In genomic region chr16:4882633-4883285, GRCh38 we compare ENCODE assay signal across 10 cellular contexts. TPM values are rescaled to one million over a fixed set of nuclear protein-coding genes. Genes with fewer than 3 reads are reported as not detected.
DNase-seq lines count a peak whose midpoint lies in the region; ATAC-seq and TF ChIP-seq lines count a peak whose summit lies in the region.
"Had no signal": no experiment of that assay in that cellular context is flagged by ENCODE, and none has a peak within 500 bp of the region (broad histone marks: within the 10 kb centered on the region; RNA-seq: fewer than 3 reads in every experiment).

No MANE protein-coding gene starts in this region.

- H3K9me3 ChIP-seq in lower lobe of right lung: no peaks in the 10 kb centered on the region

- intact Hi-C loops in Calu3 (cut with micrococcal nuclease; ENCODE audit: unreplicated experiment): loop anchor here (2.0 to 5.0 kb wide), 4 partner anchors 14 to 55 kb away; partner anchors contain the start of gene PPL
- intact Hi-C loops in lower lobe of right lung (cut with DNase I): no loop called here

- TF ChIP-seq CTCF in Calu3 (IDR thresholded peaks at IDR 0.05; ENCODE audit: unreplicated experiment): no peak
- TF ChIP-seq CTCF in brain microvascular endothelial cell (IDR thresholded peaks at IDR 0.05; ENCODE audit: low read depth, low read length, missing control alignments): no peak
- no peak for TF ChIP-seq CTCF in lower lobe of right lung (IDR thresholded peaks at IDR 0.05)

- peaks cover 33% of the 10 kb centered on the region for H3K4me1 Mint-ChIP-seq in Calu3 (ENCODE audit: low read depth, unreplicated experiment)

- H3K27ac Mint-ChIP-seq in Calu3 (ENCODE audit: unreplicated experiment): peak overlapping the region; percentile 79
- H3K27ac Mint-ChIP-seq: T-helper 1 cell treated with Interleukin-12 subunit alpha and Interleukin-12 subunit beta and Interleukin-4 antibody, amounts not matched to agents 30 μg/mL and 1 μg/mL, for 36 hours had no signal

- H3K27ac ChIP-seq in brain microvascular endothelial cell (no peak overlapping the region), lower lobe of right lung (no peak overlapping the region)

- CTCF ChIA-PET in Calu3 (lab: Charles Lee): no interaction called here

- H3K27me3 ChIP-seq in brain microvascular endothelial cell (replicated peaks): no peaks in the 10 kb centered on the region
- H3K27me3 ChIP-seq in lower lobe of right lung (ENCODE audit: low read depth): no peaks in the 10 kb centered on the region

- peaks cover 93% of the 10 kb centered on the region for H3K36me3 Mint-ChIP-seq in Calu3 (ENCODE audit: insufficient read depth, unreplicated experiment)

- in situ Hi-C loops in brain microvascular endothelial cell (cut with HindIII; ENCODE audit: low pct_ligation_motif_present, low sequenced_read_pairs): no loop called here

- no TSS peak for BruUV-seq in Calu3 (replicated peaks; lab: Mats Ljungman, UMichigan)

- H3K4me1 ChIP-seq in lower lobe of right lung: peaks cover 20% of the 10 kb centered on the region

- ATAC-seq in lower lobe of right lung (peak; percentile 78 to 82), GM21423 (IDR thresholded peaks at IDR 0.05; ENCODE audit: unreplicated experiment) (no peak), GM21390 (IDR thresholded peaks at IDR 0.05; ENCODE audit: unreplicated experiment) (no peak)

- H3K4me3 ChIP-seq in brain microvascular endothelial cell (ENCODE audit: low read depth, low read length) (no peak overlapping the region), lower lobe of right lung (no peak overlapping the region)

- no peaks in the 10 kb centered on the region for H3K27me3 Mint-ChIP-seq in Calu3 (ENCODE audit: unreplicated experiment)

- H3K36me3 ChIP-seq in brain microvascular endothelial cell (replicated peaks): peaks cover 70% of the 10 kb centered on the region
- peaks cover 100% of the 10 kb centered on the region for H3K36me3 ChIP-seq in lower lobe of right lung

- H3K4me3 Mint-ChIP-seq in Calu3 (ENCODE audit: low read depth, unreplicated experiment): peak overlapping the region; percentile 20
- H3K4me3 Mint-ChIP-seq: T-helper 1 cell treated with Interleukin-12 subunit alpha and Interleukin-12 subunit beta and Interleukin-4 antibody, amounts not matched to agents 30 μg/mL and 1 μg/mL, for 36 hours had no signal

- DNase-seq in Calu3 (peak; percentile 91), NCI-H2029 (lab: John Stamatoyannopoulos, UW) (peak; percentile 96), brain microvascular endothelial cell (peak; percentile 56), lower lobe of right lung (no peak), Kasumi-1 (lab: John Stamatoyannopoulos, UW) (no peak)
- DNase-seq in activated naive CD4-positive, alpha-beta T cell (lab: John Stamatoyannopoulos, UW): no peak
- DNase-seq: amniotic stem cell had no signal

- H3K9me3 Mint-ChIP-seq in Calu3 (ENCODE audit: low read depth, unreplicated experiment): peaks cover 4% of the 10 kb centered on the region
- H3K9me3 Mint-ChIP-seq: T-helper 1 cell treated with Interleukin-12 subunit alpha and Interleukin-12 subunit beta and Interleukin-4 antibody, amounts not matched to agents 30 μg/mL and 1 μg/mL, for 36 hours had no signal

RNA-seq across cellular contexts. Expression of gene UBN1, which starts 35.5 kb away (rescaled TPM):
- total RNA-seq in Calu3 (2022): 50.5 and 55.4 TPM in 2 replicates
- total RNA-seq in lower lobe of right lung: 36.1 TPM

RNA-seq across cellular contexts. Expression of gene GLYR1, which starts 35.7 kb away (rescaled TPM):
- total RNA-seq in Calu3 (2022): 158 and 159 TPM in 2 replicates
- total RNA-seq in lower lobe of right lung: 89.3 TPM

RNA-seq across cellular contexts. Expression of gene PPL, which starts 54.2 kb away (rescaled TPM):
- total RNA-seq in Calu3 (2022) (75.0 and 104 TPM in 2 replicates), lower lobe of right lung (60.5 TPM)

Comparison
In these comparisons a context has a peak if more than half of its experiments do, and no peak if none do; other contexts are left out.
1. DNase-seq: peak in Calu3 (single experiment), NCI-H2029 (single experiment) and brain microvascular endothelial cell (single experiment); none in lower lobe of right lung (single experiment), activated naive CD4-positive, alpha-beta T cell (0 of 4) and Kasumi-1 (0 of 2).
2. ATAC-seq: peak in lower lobe of right lung (2 of 2); none in GM21423 (single experiment) and GM21390 (single experiment).